In genomic region chr15:75737713-75738646, GRCh38 we compare ENCODE assay signal across 8 cellular contexts. TPM values are rescaled to one million over a fixed set of nuclear protein-coding genes. Genes with fewer than 3 reads are reported as not detected.
DNase-seq lines count a peak whose midpoint lies in the region; ATAC-seq and TF ChIP-seq lines count a peak whose summit lies in the region.
"Not testable (repeated sequence)": the region's sequence is repeated elsewhere in the genome, so short reads cannot be mapped to it uniquely, and the experiment has no call there.

No MANE protein-coding gene starts in this region.

- CTCF ChIA-PET in PC-9 (lab: Charles Lee) = interaction anchor here (0.7 kb wide), 1 partner anchor 287 kb away, joined by 3 read pairs; the partner anchor contains the start of gene SIN3A

- H3K9me2 ChIP-seq in PC-9 (ENCODE audit: insufficient read depth) = not testable (repeated sequence)

- H3K36me3 Mint-ChIP-seq in activated naive CD4-positive, alpha-beta T cell treated with anti-CD3 and anti-CD28 coated beads, Interleukin-2, amount 50 U/mL, for 72 hours = not testable (repeated sequence)

- not testable (repeated sequence) for H3K36me3 ChIP-seq in ACC112 (ENCODE audit: insufficient read depth, low read length); PC-9 (ENCODE audit: low read depth); esophagus muscularis mucosa; right lobe of liver; rectal smooth muscle tissue (ENCODE audit: control insufficient read depth, insufficient read depth, low read length)

- H3K4me3 ChIP-seq in ACC112 (ENCODE audit: low read depth, low read length) (peak overlapping the region; percentile 97), PC-9 (peak overlapping the region; percentile 87), esophagus muscularis mucosa (peak overlapping the region; percentile 78 to 89 (median 83)), right lobe of liver (peak overlapping the region; percentile 65 to 81 (median 73)), rectal smooth muscle tissue (ENCODE audit: low read length) (peak overlapping the region; percentile 87)

- DNase-seq in PC-9; esophagus muscularis mucosa (ENCODE audit: extremely low spot score); right lobe of liver: not testable (repeated sequence)
- peak in 1 of 2 donors; percentile 47 for DNase-seq in activated naive CD4-positive, alpha-beta T cell treated with anti-CD3 and anti-CD28 coated beads, Interleukin-2, amount 50 U/mL, for 72 hours (ENCODE audit: low spot score in 2 of 2)

- intact Hi-C loops in PC-9 (cut with micrococcal nuclease; ENCODE audit: unreplicated experiment); esophagus muscularis mucosa (cut with DNase I); right lobe of liver (cut with DNase I): not testable (repeated sequence)

- not testable (repeated sequence) for H3K9me3 Mint-ChIP-seq in activated naive CD4-positive, alpha-beta T cell treated with anti-CD3 and anti-CD28 coated beads, Interleukin-2, amount 50 U/mL, for 72 hours

- H3K27me3 ChIP-seq in ACC112 (ENCODE audit: insufficient read depth, low read length); PC-9 (ENCODE audit: insufficient read depth, low read depth); esophagus muscularis mucosa; right lobe of liver; rectal smooth muscle tissue (ENCODE audit: control insufficient read depth, insufficient read depth, low read length): not testable (repeated sequence)

- not testable (repeated sequence) for TF ChIP-seq CTCF in PC-9 (conservative IDR thresholded peaks at IDR 0.05); esophagus muscularis mucosa (IDR thresholded peaks at IDR 0.05); right lobe of liver (IDR thresholded peaks at IDR 0.05)

- peak overlapping the region; percentile 100 for H3K4me2 ChIP-seq in PC-9

- BruUV-seq in PC-9 (replicated peaks; lab: Mats Ljungman, UMichigan) = TSS peak; percentile 48

- peak overlapping the region; percentile 83 for H3K9ac ChIP-seq in rectal smooth muscle tissue (ENCODE audit: low read length)

- H3K4me1 ChIP-seq in ACC112 (ENCODE audit: control insufficient read depth, insufficient read depth, low read length, unreplicated experiment); PC-9 (replicated peaks; ENCODE audit: insufficient read depth); right lobe of liver; rectal smooth muscle tissue (ENCODE audit: control insufficient read depth, insufficient read depth, low read length): not testable (repeated sequence)
- H3K4me1 ChIP-seq in esophagus muscularis mucosa = peaks cover 16 to 39% (median 33%) of the 10 kb centered on the region in 4 donors

- not testable (repeated sequence) for H3K9me3 ChIP-seq in PC-9 (ENCODE audit: insufficient read depth, low read depth); esophagus muscularis mucosa; right lobe of liver

- not testable (repeated sequence) for H3K27ac ChIP-seq in ACC112 (ENCODE audit: low read depth, low read length); PC-9; right lobe of liver
- peak overlapping the region; percentile 71 to 77 (median 75) for H3K27ac ChIP-seq in esophagus muscularis mucosa (replicated peaks in 1 of 4)
- peak overlapping the region; percentile 66 for H3K27ac ChIP-seq in rectal smooth muscle tissue (ENCODE audit: low read depth, low read length)

- peak; percentile 19 for ATAC-seq in GM18873 (IDR thresholded peaks at IDR 0.05; ENCODE audit: low FRiP score, unreplicated experiment)
- ATAC-seq in HG03039 (IDR thresholded peaks at IDR 0.05; ENCODE audit: unreplicated experiment) = peak; percentile 24
- ATAC-seq in activated naive CD4-positive, alpha-beta T cell treated with anti-CD3 and anti-CD28 coated beads, Interleukin-2, amount 50 U/mL, for 72 hours = not testable (repeated sequence)
- peak; percentile 19 to 41 (median 22) for ATAC-seq in right lobe of liver

- peak overlapping the region; percentile 97 for H2AFZ ChIP-seq in ACC112 (ENCODE audit: low read length, unreplicated experiment)
- peak overlapping the region; percentile 93 for H2AFZ ChIP-seq in PC-9

- H3K79me2 ChIP-seq in ACC112 (ENCODE audit: control insufficient read depth, insufficient read depth, low read length, unreplicated experiment); PC-9 (ENCODE audit: low read depth): not testable (repeated sequence)

- 6% methylated on average over 24 of the region's 49 CpGs for WGBS in esophagus muscularis mucosa
- 10% methylated on average over 4 of the region's 49 CpGs for WGBS in right lobe of liver (ENCODE audit: insufficient coverage, low coverage, low lambda C conversion rate, missing lambda C conversion rate)

- not testable (repeated sequence) for H3F3A ChIP-seq in PC-9 (ENCODE audit: insufficient read depth, low read depth)

- TF ChIP-seq POLR2A in esophagus muscularis mucosa (IDR thresholded peaks at IDR 0.05; ENCODE audit: low read depth); right lobe of liver (IDR thresholded peaks at IDR 0.05): not testable (repeated sequence)

- POLR2A ChIA-PET in PC-9 (lab: Charles Lee; ENCODE audit: unreplicated experiment) = interaction anchor here (0.7 kb wide), 1 partner anchor 39 kb away, joined by 8 read pairs; no protein-coding TSS in a partner anchor

- not testable (repeated sequence) for TF ChIP-seq EP300 in esophagus muscularis mucosa (IDR thresholded peaks at IDR 0.05)

- not testable (repeated sequence) for H4K20me1 ChIP-seq in PC-9 (ENCODE audit: insufficient read depth)

- H3K27ac Mint-ChIP-seq in activated naive CD4-positive, alpha-beta T cell treated with anti-CD3 and anti-CD28 coated beads, Interleukin-2, amount 50 U/mL, for 72 hours = peak overlapping the region; percentile 64 to 66

RNA-seq across cellular contexts. Expression of gene CSPG4, which starts 25.3 kb away (rescaled TPM):
- 2.4 and 2.6 TPM in 2 replicates for total RNA-seq in PC-9 (2021)
- not detected for total RNA-seq in activated naive CD4-positive, alpha-beta T cell treated with anti-CD3 and anti-CD28 coated beads, Interleukin-2, amount 50 U/mL, for 72 hours
- 100 to 1,000 TPM; 133 to 386 (median 182) TPM for total RNA-seq in esophagus muscularis mucosa
- total RNA-seq in right lobe of liver = under 1 TPM; 0.12 to 0.29 (median 0.20) TPM

Comparison
In these comparisons a context has a peak if more than half of its experiments do, and no peak if none do; other contexts are left out.
1. RNA of gene CSPG4, which starts 25.3 kb away (total RNA-seq): 133 to 386 TPM in esophagus muscularis mucosa; 2.4 to 2.6 TPM in PC-9, 0.12 to 0.29 TPM in right lobe of liver and not detected in activated naive CD4-positive, alpha-beta T cell treated with anti-CD3 and anti-CD28 coated beads, Interleukin-2, amount 50 U/mL, for 72 hours; every median in the first group is over 10 times any median in the second.
2. Peak in every context shown above with its lines, with median percentiles within 50 percentile points of each other: H3K4me3 ChIP-seq.